Comparison of ENCODE assay signal across 15 cellular contexts in the genomic region with DNA sequence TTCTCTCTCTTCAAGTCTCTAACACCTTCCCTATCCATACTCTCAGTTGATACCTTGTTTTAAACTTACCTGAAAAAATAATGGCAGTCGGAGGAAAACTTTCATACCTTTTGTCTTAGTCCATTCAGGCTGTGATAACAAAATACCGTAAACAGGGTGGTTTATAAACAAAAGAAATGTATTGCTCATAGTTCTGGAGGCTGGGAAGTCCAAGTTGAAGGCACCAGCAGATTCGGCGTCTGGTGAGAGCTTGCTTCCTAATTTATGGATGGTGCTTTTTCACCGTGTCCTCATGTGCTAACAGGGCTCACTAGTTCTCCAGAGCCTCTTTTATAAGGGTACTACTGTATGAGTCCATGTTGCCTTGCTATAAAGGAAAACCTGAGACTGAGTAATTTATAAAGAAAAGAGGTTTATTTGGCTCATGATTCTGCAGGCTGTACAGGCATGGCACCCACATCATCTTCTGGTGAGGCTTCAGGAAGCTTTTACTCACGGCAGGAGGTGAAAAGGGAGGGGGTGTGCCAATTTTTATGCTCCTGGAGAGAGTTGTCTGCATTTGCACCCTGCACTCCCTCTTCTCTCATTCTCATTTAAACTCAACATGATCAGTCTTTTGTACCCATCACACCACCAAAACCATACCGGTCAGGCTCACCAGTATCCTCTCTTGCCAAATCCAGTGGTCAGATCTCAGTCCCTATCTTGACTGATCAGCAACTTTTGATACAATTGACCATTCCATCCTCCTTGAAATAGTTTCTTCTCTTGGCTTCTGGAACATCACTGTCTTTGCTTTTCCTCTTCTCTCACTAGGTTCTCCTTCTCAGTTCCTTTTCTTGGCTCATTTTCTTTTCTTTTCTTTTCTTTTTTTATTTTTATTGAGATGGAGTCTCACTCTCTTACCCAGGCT. TPM values are rescaled to one million over a fixed set of nuclear protein-coding genes. Genes with fewer than 3 reads are reported as not detected.
DNase-seq lines count a peak whose midpoint lies in the region; ATAC-seq, FAIRE-seq and TF ChIP-seq lines count a peak whose summit lies in the region.
"Had no signal": no experiment of that assay in that cellular context is flagged by ENCODE, and none has a peak within 500 bp of the region (broad histone marks: within the 10 kb centered on the region; RNA-seq: fewer than 3 reads in every experiment).

No MANE protein-coding gene starts in this region.

- peaks cover 100% of the 10 kb centered on the region for H3K4me1 ChIP-seq in DOHH2 (ENCODE audit: control insufficient read depth, low read length)
- peaks cover 58 to 71% of the 10 kb centered on the region in 2 experiments for H3K4me1 ChIP-seq in K562 (replicated peaks in 1 of 2; ENCODE audit: control insufficient read depth in 2 of 2, insufficient read depth in 2 of 2, low read length in 2 of 2)
- peaks cover 24 to 29% of the 10 kb centered on the region in 2 donors for H3K4me1 ChIP-seq in gastrocnemius medialis
- H3K4me1 ChIP-seq in Peyer's patch = no peaks in the 10 kb centered on the region
- no peaks in the 10 kb centered on the region for H3K4me1 ChIP-seq in testis

- intact Hi-C loops in K562 (cut with micrococcal nuclease) (loop anchor here (5.0 kb wide), 1 partner anchor 70 kb away; no protein-coding TSS in a partner anchor), gastrocnemius medialis (cut with DNase I; ENCODE audit: low total_unique reads) (no loop called here), testis (cut with DNase I; ENCODE audit: low total_unique reads) (no loop called here)

- H3K4me3 ChIP-seq in DOHH2 (ENCODE audit: low read length) (no peak overlapping the region), K562 (no peak overlapping the region), gastrocnemius medialis (no peak overlapping the region), Peyer's patch (no peak overlapping the region), testis (no peak overlapping the region)
- H3K4me3 ChIP-seq: body of pancreas, lower lobe of right lung, MG63, PC-9 had no signal

- H3K27me3 Mint-ChIP-seq in T-helper 1 cell treated with Interleukin-12 subunit alpha and Interleukin-12 subunit beta and Interleukin-4 antibody, amounts not matched to agents 30 μg/mL and 1 μg/mL, for 36 hours (ENCODE audit: low read depth) = no peaks in the 10 kb centered on the region

- H4K20me1 ChIP-seq in DOHH2 (ENCODE audit: control insufficient read depth, insufficient read depth, low read depth, low read length) (peaks cover 4% of the 10 kb centered on the region; the same call in 1 of the 2 replicates), K562 (replicated peaks; ENCODE audit: control insufficient read depth, insufficient read depth, low read length) (no peaks in the 10 kb centered on the region)

- DNase-seq in T-helper 1 cell (no peak), K562 (ENCODE audit: extremely low read depth in 1 of 4, low spot score in 3 of 4) (no peak), gastrocnemius medialis (no peak), Peyer's patch (no peak), testis (no peak), NCI-H446 treated with DMSO at 0.1 percent for 48 hours (lab: John Stamatoyannopoulos, UW) (no peak)
- DNase-seq: body of pancreas; lower lobe of right lung; MG63; NCI-H2029 treated with DMSO at 0.1 percent for 48 hours; PC-9; stimulated activated CD4-positive, alpha-beta T cell treated with anti-CD3 and anti-CD28 coated beads, Interleukin-4, amount 100 ng/mL, for 24 hours had no signal

- POLR2A ChIA-PET in K562 (lab: Yijun Ruan, JAX) = interaction anchor here (0.6 to 1.1 kb wide), 2 partner anchors 74 to 168 kb away, joined by 3 read pairs; no protein-coding TSS in a partner anchor

- in situ Hi-C loops in K562 (cut with MboI) (no loop called here), gastrocnemius medialis (cut with MboI; ENCODE audit: low sequenced_read_pairs in 4 of 4) (no loop called here)

- H3K9me3 ChIP-seq in DOHH2 (ENCODE audit: control insufficient read depth, insufficient read depth, low read length) (no peaks in the 10 kb centered on the region), K562 (replicated peaks; ENCODE audit: control insufficient read depth, insufficient read depth, low read depth, low read length) (peaks cover 6% of the 10 kb centered on the region; the same call in 1 of the 2 replicates), gastrocnemius medialis (no peaks in the 10 kb centered on the region), Peyer's patch (no peaks in the 10 kb centered on the region), testis (no peaks in the 10 kb centered on the region)
- H3K9me3 ChIP-seq: body of pancreas, lower lobe of right lung had no signal

- no TSS peak for BruUV-seq in K562 (replicated peaks; lab: Mats Ljungman, UMichigan)

- TF ChIP-seq CTCF in DOHH2 (IDR thresholded peaks at IDR 0.05; ENCODE audit: low read depth, low read length, poor library complexity, severe bottlenecking) (no peak), K562 (IDR thresholded peaks at IDR 0.05 in 2 of 3, conservative IDR thresholded peaks at IDR 0.05 in 1 of 3; ENCODE audit: insufficient read depth in 2 of 3, low read depth in 1 of 3, low read length in 3 of 3) (no peak), gastrocnemius medialis (IDR thresholded peaks at IDR 0.05 in 4 of 5, conservative IDR thresholded peaks at IDR 0.05 in 1 of 5) (no peak), Peyer's patch (IDR thresholded peaks at IDR 0.05) (no peak), testis (IDR thresholded peaks at IDR 0.05) (no peak)

- H3K9me2 ChIP-seq in DOHH2 (replicated peaks; ENCODE audit: control insufficient read depth, low read length) = no peaks in the 10 kb centered on the region

- H3K4me3 Mint-ChIP-seq in T-helper 1 cell treated with Interleukin-12 subunit alpha and Interleukin-12 subunit beta and Interleukin-4 antibody, amounts not matched to agents 30 μg/mL and 1 μg/mL, for 36 hours = peak overlapping the region; percentile 68

- H3K36me3 ChIP-seq in DOHH2 (ENCODE audit: control insufficient read depth, low read length) (peaks cover 83% of the 10 kb centered on the region), K562 (ENCODE audit: control insufficient read depth, insufficient read depth, low read length) (peaks cover 36% of the 10 kb centered on the region), gastrocnemius medialis (no peaks in the 10 kb centered on the region), Peyer's patch (no peaks in the 10 kb centered on the region), testis (ENCODE audit: low read depth, missing control alignments) (no peaks in the 10 kb centered on the region)
- H3K36me3 ChIP-seq: lower lobe of right lung, MG63 had no signal

- peaks cover 9% of the 10 kb centered on the region for H3F3A ChIP-seq in DOHH2 (ENCODE audit: control insufficient read depth, insufficient read depth)

- TF ChIP-seq POLR2A in K562 (conservative IDR thresholded peaks at IDR 0.05) = no peak
- TF ChIP-seq POLR2A in gastrocnemius medialis (IDR thresholded peaks at IDR 0.05) = no peak
- TF ChIP-seq POLR2A in Peyer's patch (IDR thresholded peaks at IDR 0.05) = no peak
- no peak for TF ChIP-seq POLR2A in testis (IDR thresholded peaks at IDR 0.05)

- H3K4me2 ChIP-seq in DOHH2 (ENCODE audit: low read length) (peak overlapping the region; percentile 39), K562 (ENCODE audit: insufficient read depth, low read length) (no peak overlapping the region)
- H3K4me2 ChIP-seq: PC-9 had no signal

- no peaks in the 10 kb centered on the region for H3K9me1 ChIP-seq in K562 (ENCODE audit: control insufficient read depth, insufficient read depth, low read length)

- H3K27ac ChIP-seq in DOHH2 (ENCODE audit: low read depth, low read length) (peak overlapping the region; percentile 43), K562 (ENCODE audit: extremely low read depth, low read depth, low read length) (peak overlapping the region; percentile 75; the same call in 2 of the 3 replicates), gastrocnemius medialis (peak overlapping the region; percentile 44 to 67 (median 54)), Peyer's patch (no peak overlapping the region), testis (no peak overlapping the region)
- H3K27ac ChIP-seq: 22Rv1, body of pancreas, lower lobe of right lung, PC-9 had no signal

- H3K79me2 ChIP-seq in DOHH2 (ENCODE audit: control insufficient read depth, low read length) (peaks cover 97% of the 10 kb centered on the region), K562 (ENCODE audit: control insufficient read depth, insufficient read depth, low read length) (peaks cover 94% of the 10 kb centered on the region)

- CTCF ChIA-PET in K562 (lab: Yijun Ruan, JAX; ENCODE audit: low intra/inter-chr PET ratio) = no interaction called here

- ATAC-seq in K562 (no peak), gastrocnemius medialis (no peak)
- ATAC-seq: body of pancreas had no signal

- peaks cover 70% of the 10 kb centered on the region for H3K4me1 Mint-ChIP-seq in T-helper 1 cell treated with Interleukin-12 subunit alpha and Interleukin-12 subunit beta and Interleukin-4 antibody, amounts not matched to agents 30 μg/mL and 1 μg/mL, for 36 hours (ENCODE audit: low read depth)

- H3K9ac ChIP-seq in K562 (ENCODE audit: insufficient read depth in 1 of 2, low read depth in 2 of 2, low read length in 2 of 2) = no peak overlapping the region

- peak overlapping the region; percentile 87 for H3K27ac Mint-ChIP-seq in T-helper 1 cell treated with Interleukin-12 subunit alpha and Interleukin-12 subunit beta and Interleukin-4 antibody, amounts not matched to agents 30 μg/mL and 1 μg/mL, for 36 hours

- H3K27me3 ChIP-seq in DOHH2 (ENCODE audit: control insufficient read depth, low read length) = no peaks in the 10 kb centered on the region
- H3K27me3 ChIP-seq in K562 (ENCODE audit: control insufficient read depth in 2 of 2, insufficient read depth in 2 of 2, low read length in 2 of 2) = no peaks in the 10 kb centered on the region
- no peaks in the 10 kb centered on the region for H3K27me3 ChIP-seq in gastrocnemius medialis
- no peaks in the 10 kb centered on the region for H3K27me3 ChIP-seq in Peyer's patch
- no peaks in the 10 kb centered on the region for H3K27me3 ChIP-seq in testis
- H3K27me3 ChIP-seq: body of pancreas, MG63 had no signal

- H3K9me3 Mint-ChIP-seq in T-helper 1 cell treated with Interleukin-12 subunit alpha and Interleukin-12 subunit beta and Interleukin-4 antibody, amounts not matched to agents 30 μg/mL and 1 μg/mL, for 36 hours = peaks cover 11% of the 10 kb centered on the region

- peaks cover 76% of the 10 kb centered on the region for H3K36me3 Mint-ChIP-seq in T-helper 1 cell treated with Interleukin-12 subunit alpha and Interleukin-12 subunit beta and Interleukin-4 antibody, amounts not matched to agents 30 μg/mL and 1 μg/mL, for 36 hours (ENCODE audit: low read depth)

- 79% methylated on average over 7 of the region's 7 CpGs for WGBS in K562 (ENCODE audit: insufficient coverage, low coverage, missing lambda C conversion rate)
- 93 to 95% methylated on average over 7 of the region's 7 CpGs for WGBS in testis, 2 donors

- TF ChIP-seq EP300 in K562 (IDR thresholded peaks at IDR 0.05; ENCODE audit: low read length) = no peak

- no peak for TF ChIP-seq RAD21 in K562 (CRISPR knock-in tag; conservative IDR thresholded peaks at IDR 0.05 in 1 of 2, IDR thresholded peaks at IDR 0.05 in 1 of 2)

- FAIRE-seq in K562 (lab: Jason Lieb, UNC) = no peak

- no peak overlapping the region for H2AFZ ChIP-seq in K562 (ENCODE audit: low read depth, low read length)
- H2AFZ ChIP-seq: PC-9 had no signal

RNA-seq across cellular contexts. Expression of a gene that starts 21.6 kb away (rescaled TPM):
- 401 and 438 TPM in 2 replicates for total RNA-seq in K562 (2011; cell fraction: chromatin; rRNA removed; ENCODE audit: low replicate concordance)
- 288 and 318 TPM in 2 replicates for total RNA-seq in K562 (2011; cell fraction: nucleolus; rRNA removed)
- 391 and 510 TPM in 2 replicates for total RNA-seq in K562 (2011; cell fraction: nucleoplasm; rRNA removed)
- 57.1 and 57.4 TPM in 2 replicates for total RNA-seq in K562 (2014; rRNA removed)
- total RNA-seq in K562 (2014; rRNA removed; fragmentation: Illumina TruSeq; extraction: Trizol) = 71.0 and 79.0 TPM in 2 replicates
- total RNA-seq in K562 (2015; rRNA removed; fragmentation: Illumina TruSeq; extraction: Trizol) = 39.3 and 42.3 TPM in 2 replicates
- 114 and 135 TPM in 2 replicates for total RNA-seq in K562 (2021)
- polyA plus RNA-seq in K562 (2011; rRNA removed) = 93.3 and 144 TPM in 2 replicates
- 75.4 and 100 TPM in 2 replicates for polyA plus RNA-seq in K562 (2011; cell fraction: cytosol; rRNA removed)
- 62.0 and 106 TPM in 2 replicates for polyA plus RNA-seq in K562 (2011; cell fraction: nucleus; rRNA removed)
- 65.3 and 96.3 TPM in 2 replicates for polyA plus RNA-seq in K562 (2012)
- polyA plus RNA-seq in K562 (2014; fragmentation: Illumina TruSeq; extraction: Trizol) = 108 and 145 TPM in 2 replicates
- polyA plus RNA-seq in K562 (2014; fragmentation: Nextera tagmentation; extraction: Ambion mirVana) = 10 to 100 TPM; 31.9 to 43.0 TPM
- polyA plus RNA-seq in K562 (2014; rRNA removed) = 74.1 and 80.6 TPM in 2 replicates
- 163 and 272 TPM in 2 replicates for polyA minus RNA-seq in K562 (2011; rRNA and poly(A)+ RNA removed)
- 58.4 and 107 TPM in 2 replicates for polyA minus RNA-seq in K562 (2011; cell fraction: cytosol; rRNA and poly(A)+ RNA removed)
- polyA minus RNA-seq in K562 (2011; cell fraction: nucleus; rRNA and poly(A)+ RNA removed) = 86.4 and 113 TPM in 2 replicates
- 10 to 100 TPM; 11.1 to 29.8 (median 18.6) TPM for total RNA-seq in gastrocnemius medialis
- 10 to 100 TPM in 3 of 4 donors, 1 to 10 TPM in 1; 3.7 to 96.6 (median 14.9) TPM for total RNA-seq in Peyer's patch
- 10 to 100 TPM; 16.9 to 26.3 TPM for total RNA-seq in testis
- 12.8 TPM for polyA plus RNA-seq in testis (ENCODE audit: insufficient read depth, low read depth, low replicate concordance)

Comparison
In these comparisons a context has a peak if more than half of its experiments do, and no peak if none do; other contexts are left out.
1. H3K27ac ChIP-seq: peak in DOHH2 (single experiment), K562 (single experiment) and gastrocnemius medialis (4 of 4); none in Peyer's patch (0 of 4) and testis (0 of 2).